In the genomic region with DNA sequence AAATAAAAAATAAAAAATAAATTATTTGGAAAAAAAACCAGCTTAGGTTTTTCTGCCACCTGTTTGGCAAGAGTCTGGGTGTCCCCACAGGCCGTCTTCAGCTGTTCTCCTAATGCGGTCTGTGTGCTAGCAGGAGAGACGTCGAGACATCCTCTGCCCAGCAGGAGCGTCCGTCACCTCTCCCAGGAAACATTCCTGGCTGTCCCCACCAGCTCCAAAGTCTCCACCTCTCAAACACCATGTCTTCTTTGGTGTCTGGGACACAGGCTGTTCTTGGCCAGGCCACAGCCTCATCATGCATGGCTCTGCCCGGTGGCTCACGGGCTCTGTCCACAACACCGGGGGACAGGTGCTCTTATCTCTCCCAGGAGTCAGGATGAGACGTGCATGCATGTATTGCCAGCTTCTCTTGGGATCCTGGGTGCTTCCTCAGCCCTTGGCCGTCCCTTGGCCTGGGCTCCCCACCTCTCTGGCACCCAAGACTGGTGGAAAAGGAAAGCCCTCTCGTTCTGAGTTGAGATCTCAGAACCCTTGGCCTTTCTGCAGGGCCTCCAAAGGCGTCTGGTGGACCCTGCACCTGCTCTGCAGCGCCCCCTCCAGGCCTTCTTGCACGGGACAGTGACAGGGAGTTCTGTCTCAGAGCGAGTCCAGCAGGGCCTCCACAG, we compare ENCODE assay signal across 8 cellular contexts.
A peak's percentile ranks its signal among the peaks of the same experiment; 100 is the strongest.
DNase-seq lines count a peak whose midpoint lies in the region; ATAC-seq and TF ChIP-seq lines count a peak whose summit lies in the region.

No MANE protein-coding gene starts in this region.

- no peaks in the 10 kb centered on the region for H3K79me2 ChIP-seq in neural progenitor cell (ENCODE audit: low read depth)

- peaks cover 0 to 14% of the 10 kb centered on the region in 2 donors for H3K27me3 Mint-ChIP-seq in natural killer cell (ENCODE audit: low read depth in 2 of 2)
- peaks cover 0 to 1% of the 10 kb centered on the region in 2 donors for H3K27me3 Mint-ChIP-seq in natural killer cell treated with Interleukin-12 subunit alpha and Interleukin-12 subunit beta and Interleukin-15 and Interleukin-18, amount 100 ng/mL, for 72 hours
- H3K27me3 Mint-ChIP-seq in neural progenitor cell (ENCODE audit: insufficient read depth, low read depth) = peaks cover 11% of the 10 kb centered on the region

- H3K4me3 Mint-ChIP-seq in natural killer cell = no peak overlapping the region
- no peak overlapping the region for H3K4me3 Mint-ChIP-seq in natural killer cell treated with Interleukin-12 subunit alpha and Interleukin-12 subunit beta and Interleukin-15 and Interleukin-18, amount 100 ng/mL, for 72 hours
- H3K4me3 Mint-ChIP-seq in neural progenitor cell = peak overlapping the region; percentile 27

- H3K4me3 ChIP-seq in Peyer's patch = no peak overlapping the region
- H3K4me3 ChIP-seq in neural progenitor cell = no peak overlapping the region

- TF ChIP-seq CTCF in natural killer cell (IDR thresholded peaks at IDR 0.05) = peak; percentile 11
- TF ChIP-seq CTCF in Peyer's patch (IDR thresholded peaks at IDR 0.05) = peak in 4 of 6 experiments; percentile 36 to 82 (median 74)
- TF ChIP-seq CTCF in neural progenitor cell (IDR thresholded peaks at IDR 0.05) = peak; percentile 89

- H3K4me1 Mint-ChIP-seq in natural killer cell (no peaks in the 10 kb centered on the region), neural progenitor cell (peaks cover 33% of the 10 kb centered on the region)
- no peaks in the 10 kb centered on the region for H3K4me1 Mint-ChIP-seq in natural killer cell treated with Interleukin-12 subunit alpha and Interleukin-12 subunit beta and Interleukin-15 and Interleukin-18, amount 100 ng/mL, for 72 hours (ENCODE audit: low read depth in 2 of 2)

- no peak overlapping the region for H2AFZ ChIP-seq in neural progenitor cell (replicated peaks)

- H3K27ac Mint-ChIP-seq in natural killer cell = no peak overlapping the region
- no peak overlapping the region for H3K27ac Mint-ChIP-seq in natural killer cell treated with Interleukin-12 subunit alpha and Interleukin-12 subunit beta and Interleukin-15 and Interleukin-18, amount 100 ng/mL, for 72 hours
- no peak overlapping the region for H3K27ac Mint-ChIP-seq in neural progenitor cell

- intact Hi-C loops in natural killer cell (cut with micrococcal nuclease) = no loop called here

- H3K27ac ChIP-seq in Peyer's patch = peak overlapping the region in 3 of 4 donors; percentile 59 to 91 (median 81)
- H3K27ac ChIP-seq in neural progenitor cell = no peak overlapping the region

- ATAC-seq in natural killer cell = peak in 1 of 3 donors; percentile 52
- ATAC-seq in natural killer cell treated with Interleukin-12 subunit alpha and Interleukin-12 subunit beta and Interleukin-15 and Interleukin-18, amount 100 ng/mL, for 72 hours = no peak
- no peak for ATAC-seq in GM21717 (IDR thresholded peaks at IDR 0.05; ENCODE audit: unreplicated experiment)
- no peak for ATAC-seq in HG02642 (IDR thresholded peaks at IDR 0.05; ENCODE audit: poor library complexity, unreplicated experiment)
- no peak for ATAC-seq in GM21786 (IDR thresholded peaks at IDR 0.05; ENCODE audit: unreplicated experiment)

- H3K9ac ChIP-seq in neural progenitor cell = no peak overlapping the region

- peaks cover 4% of the 10 kb centered on the region for H4K20me1 ChIP-seq in neural progenitor cell (ENCODE audit: low read depth)

- DNase-seq in natural killer cell (no peak), Peyer's patch (peak in 2 of 3 donors; percentile 81 to 88), cerebellar cortex (ENCODE audit: low spot score) (peak; percentile 62), neural progenitor cell (ENCODE audit: low spot score) (peak; percentile 90)
- DNase-seq in natural killer cell treated with Interleukin-12 subunit alpha and Interleukin-12 subunit beta and Interleukin-15 and Interleukin-18, amount 100 ng/mL, for 72 hours (ENCODE audit: low spot score) = no peak

- peaks cover 4% of the 10 kb centered on the region for H3F3A ChIP-seq in neural progenitor cell (ENCODE audit: low read depth)

- no peak for TF ChIP-seq POLR2A in Peyer's patch (IDR thresholded peaks at IDR 0.05)

- no peaks in the 10 kb centered on the region for H3K9me3 Mint-ChIP-seq in natural killer cell
- no peaks in the 10 kb centered on the region for H3K9me3 Mint-ChIP-seq in natural killer cell treated with Interleukin-12 subunit alpha and Interleukin-12 subunit beta and Interleukin-15 and Interleukin-18, amount 100 ng/mL, for 72 hours
- no peaks in the 10 kb centered on the region for H3K9me3 Mint-ChIP-seq in neural progenitor cell

- H3K36me3 Mint-ChIP-seq in natural killer cell = no peaks in the 10 kb centered on the region
- no peaks in the 10 kb centered on the region for H3K36me3 Mint-ChIP-seq in natural killer cell treated with Interleukin-12 subunit alpha and Interleukin-12 subunit beta and Interleukin-15 and Interleukin-18, amount 100 ng/mL, for 72 hours
- H3K36me3 Mint-ChIP-seq in neural progenitor cell = no peaks in the 10 kb centered on the region

- no peak overlapping the region for H3K4me2 ChIP-seq in neural progenitor cell

- peaks cover 0 to 52% (median 2%) of the 10 kb centered on the region in 4 donors for H3K4me1 ChIP-seq in Peyer's patch
- no peaks in the 10 kb centered on the region for H3K4me1 ChIP-seq in neural progenitor cell

- H3K36me3 ChIP-seq in Peyer's patch (no peaks in the 10 kb centered on the region), neural progenitor cell (no peaks in the 10 kb centered on the region)

- H3K9me3 ChIP-seq in Peyer's patch (no peaks in the 10 kb centered on the region), neural progenitor cell (ENCODE audit: low read depth) (no peaks in the 10 kb centered on the region)

- H3K27me3 ChIP-seq in Peyer's patch = no peaks in the 10 kb centered on the region
- H3K27me3 ChIP-seq in neural progenitor cell = peaks cover 28% of the 10 kb centered on the region

Comparison
In these comparisons a context has a peak if more than half of its experiments do, and no peak if none do; other contexts are left out.
1. DNase-seq: peak in Peyer's patch (2 of 3), cerebellar cortex (single experiment) and neural progenitor cell (single experiment); none in natural killer cell (single experiment) and natural killer cell treated with Interleukin-12 subunit alpha and Interleukin-12 subunit beta and Interleukin-15 and Interleukin-18, amount 100 ng/mL, for 72 hours (single experiment).
2. CTCF ChIP-seq: peak in every context shown above with its lines; median percentile 89 in neural progenitor cell; 74 in Peyer's patch; 11 in natural killer cell.